ENCODE assay signal across 20 cellular contexts in genomic region chr9:113623851-113624485, GRCh38.
DNase-seq lines count a peak whose midpoint lies in the region; FAIRE-seq and TF ChIP-seq lines count a peak whose summit lies in the region.
"Had no signal": no experiment of that assay in that cellular context is flagged by ENCODE, and none has a peak within 500 bp of the region (broad histone marks: within the 10 kb centered on the region; RNA-seq: fewer than 3 reads in every experiment).

No MANE protein-coding gene starts in this region.

- FAIRE-seq in H1 (lab: Jason Lieb, UNC): no peak
- FAIRE-seq: A204.1, K562, urothelium cell line had no signal

- no peak overlapping the region for H4K5ac ChIP-seq in H1 (ENCODE audit: insufficient read length, low read depth, low read length)

- no peak for TF ChIP-seq POLR2A in H1 (IDR thresholded peaks at IDR 0.05; ENCODE audit: control extremely low read depth in 1 of 2, low read depth in 2 of 2, low read length in 2 of 2)

- no peak overlapping the region; a peak in 1 of 4 replicates for H3K4me2 ChIP-seq in H1 (ENCODE audit: insufficient read depth in 1 of 2, low read depth in 2 of 2, low read length in 2 of 2)
- H3K4me2 ChIP-seq in trophoblast cell (ENCODE audit: low read length): no peak overlapping the region

- peak overlapping the region; percentile 49; the same call in 1 of the 2 replicates for H2BK20ac ChIP-seq in H1 (ENCODE audit: low read length)

- peaks cover 0 to 2% (median 0%) of the 10 kb centered on the region in 4 experiments; a peak in 4 of 7 replicates for H3K27me3 ChIP-seq in H1 (replicated peaks in 1 of 4; ENCODE audit: control insufficient read depth in 3 of 4, extremely low read depth in 1 of 4, insufficient read depth in 3 of 4, low read length in 3 of 4)
- no peaks in the 10 kb centered on the region for H3K27me3 ChIP-seq in trophoblast cell (ENCODE audit: insufficient read depth, low read length)
- H3K27me3 ChIP-seq: adrenal gland, gastroesophageal sphincter had no signal

- H3K27ac Mint-ChIP-seq in activated CD4-positive, alpha-beta memory T cell treated with anti-CD3 and anti-CD28 coated beads for 36 hours: peak overlapping the region; percentile 99
- no peak overlapping the region for H3K27ac Mint-ChIP-seq in activated CD4-positive, alpha-beta memory T cell treated with anti-CD3 and anti-CD28 coated beads, Interleukin-2, amount 10 ng/mL, durations not matched to agents 7 days and 5 days

- no peak overlapping the region for H3K56ac ChIP-seq in H1 (replicated peaks; ENCODE audit: insufficient read length, low read depth, low read length)

- peaks cover 48% of the 10 kb centered on the region for H3K4me1 Mint-ChIP-seq in activated CD4-positive, alpha-beta memory T cell treated with anti-CD3 and anti-CD28 coated beads for 36 hours (ENCODE audit: low read depth)
- H3K4me1 Mint-ChIP-seq in activated CD4-positive, alpha-beta memory T cell treated with anti-CD3 and anti-CD28 coated beads, Interleukin-2, amount 10 ng/mL, durations not matched to agents 7 days and 5 days: peaks cover 26% of the 10 kb centered on the region

- no peak for DNase-seq in activated CD4-positive, alpha-beta memory T cell treated with anti-CD3 and anti-CD28 coated beads for 36 hours
- DNase-seq in activated CD4-positive, alpha-beta memory T cell treated with anti-CD3 and anti-CD28 coated beads, Interleukin-2, amount 10 ng/mL, durations not matched to agents 7 days and 5 days: no peak
- DNase-seq in M059J (ENCODE audit: low read depth) (peak; percentile 18), H1 (ENCODE audit: low read depth in 1 of 2, low spot score in 2 of 2) (no peak), trophoblast cell (no peak), KG1 (lab: John Stamatoyannopoulos, UW) (no peak), NOMO-1 treated with dmso at 0.1 percent for 144 hours (lab: John Stamatoyannopoulos, UW; ENCODE audit: unreplicated experiment) (no peak)
- no peak for DNase-seq in activated CD4-positive, alpha-beta T cell treated with anti-CD3 and anti-CD28 coated beads for 1 hour
- DNase-seq: DND-41; naive B cell; NCI-H1105 treated with DMSO at 0.1 percent for 48 hours; stimulated activated CD4-positive, alpha-beta T cell treated with anti-CD3 and anti-CD28 coated beads, Interleukin-12 subunit alpha, Interleukin-12 subunit beta, amount 100 ng/mL, for 4 hours; stimulated activated naive CD8-positive, alpha-beta T cell treated with anti-CD3 and anti-CD28 coated beads, Interleukin-15, Interleukin-2, amounts not matched to agents 100 U/mL and 50 U/mL, for 24 hours had no signal

- H3K27ac ChIP-seq in H1 (ENCODE audit: low read depth, low read length) (0 out of 2 replicates have a peak overlapping the region, but pooled peaks have one; percentile 88), trophoblast cell (ENCODE audit: low read depth, low read length) (no peak overlapping the region)
- H3K27ac ChIP-seq: adrenal gland, gastroesophageal sphincter, prostate gland had no signal

- H3K4me1 ChIP-seq in H1 (replicated peaks in 1 of 4; ENCODE audit: control insufficient read depth in 3 of 4, insufficient read depth in 4 of 4, low read length in 3 of 4) (peaks cover 6 to 23% (median 18%) of the 10 kb centered on the region in 4 experiments), trophoblast cell (ENCODE audit: control insufficient read depth in 1 of 2, insufficient read depth in 2 of 2, low read length in 2 of 2) (peaks cover 29 to 31% of the 10 kb centered on the region in 2 experiments)
- H3K4me1 ChIP-seq: prostate gland had no signal

- no peaks in the 10 kb centered on the region for H3K36me3 Mint-ChIP-seq in activated CD4-positive, alpha-beta memory T cell treated with anti-CD3 and anti-CD28 coated beads for 36 hours
- no peaks in the 10 kb centered on the region for H3K36me3 Mint-ChIP-seq in activated CD4-positive, alpha-beta memory T cell treated with anti-CD3 and anti-CD28 coated beads, Interleukin-2, amount 10 ng/mL, durations not matched to agents 7 days and 5 days (ENCODE audit: low read depth)
- H3K36me3 Mint-ChIP-seq: naive B cell had no signal

- H3K18ac ChIP-seq in H1 (ENCODE audit: extremely low read depth, low read length) (peak overlapping the region; percentile 49), trophoblast cell (ENCODE audit: low read length) (no peak overlapping the region)

- 91% methylated on average over 9 of the region's 9 CpGs; no CpG with 5 or more reads in 1 of the 2 experiments for WGBS in H1 (ENCODE audit: extremely low coverage in 1 of 2, insufficient coverage in 1 of 2, insufficient read length in 1 of 2, insufficient replicate concordance in 2 of 2, low coverage in 1 of 2, low lambda C conversion rate in 2 of 2, missing lambda C conversion rate in 1 of 2), 2 experiments
- no CpG with 5 or more reads among the region's 9 CpGs for WGBS in trophoblast cell (ENCODE audit: extremely low coverage, insufficient coverage, insufficient read length)

- H3K9ac ChIP-seq in H1 (replicated peaks in 1 of 4; ENCODE audit: extremely low read depth in 1 of 4, low read depth in 3 of 4, low read length in 3 of 4) (no peak overlapping the region), trophoblast cell (ENCODE audit: low read length) (no peak overlapping the region)

- H3K14ac ChIP-seq in H1 (ENCODE audit: insufficient read length): no peak overlapping the region
- H3K14ac ChIP-seq in trophoblast cell (ENCODE audit: low read length): peak overlapping the region; percentile 30

- H3K27me3 Mint-ChIP-seq in activated CD4-positive, alpha-beta memory T cell treated with anti-CD3 and anti-CD28 coated beads for 36 hours: peaks cover 3% of the 10 kb centered on the region
- H3K27me3 Mint-ChIP-seq in activated CD4-positive, alpha-beta memory T cell treated with anti-CD3 and anti-CD28 coated beads, Interleukin-2, amount 10 ng/mL, durations not matched to agents 7 days and 5 days: peaks cover 3% of the 10 kb centered on the region

- no peak overlapping the region for H3K4ac ChIP-seq in H1 (replicated peaks; ENCODE audit: insufficient read length, low read depth, low read length)
- peak overlapping the region; percentile 4 for H3K4ac ChIP-seq in trophoblast cell (ENCODE audit: low read depth, low read length)

- H4K91ac ChIP-seq in H1 (replicated peaks; ENCODE audit: insufficient read length, low read length) (peak overlapping the region; percentile 45), trophoblast cell (ENCODE audit: low read depth, low read length) (peak overlapping the region; percentile 90)

- H3K23me2 ChIP-seq in H1 (ENCODE audit: low read depth, low read length): no peaks in the 10 kb centered on the region

- no peak overlapping the region for H3K4me3 ChIP-seq in H1 (ENCODE audit: extremely low read depth in 1 of 4, insufficient read depth in 2 of 4, low read depth in 3 of 4, low read length in 4 of 4)
- H3K4me3 ChIP-seq in trophoblast cell (ENCODE audit: low read depth, low read length): no peak overlapping the region
- H3K4me3 ChIP-seq: adrenal gland, gastroesophageal sphincter, K562, lung, prostate gland had no signal

- no peak for TF ChIP-seq RAD21 in H1 (IDR thresholded peaks at IDR 0.05 in 1 of 2, conservative IDR thresholded peaks at IDR 0.05 in 1 of 2; ENCODE audit: low read depth in 2 of 2, low read length in 2 of 2)

- H4K12ac ChIP-seq in trophoblast cell (ENCODE audit: low read depth, low read length): no peak overlapping the region

- no peak for TF ChIP-seq CTCF in H1 (IDR thresholded peaks at IDR 0.05; ENCODE audit: control extremely low read depth in 1 of 3, insufficient read depth in 1 of 3, low read depth in 1 of 3, low read length in 3 of 3)

- H3K23ac ChIP-seq in H1 (ENCODE audit: insufficient read length) (no peak overlapping the region), trophoblast cell (ENCODE audit: low read length) (no peak overlapping the region)

- POLR2A ChIA-PET in activated CD4-positive, alpha-beta memory T cell treated with anti-CD3 and anti-CD28 coated beads for 36 hours (lab: Charles Lee): interaction anchor here (1.2 to 2.1 kb wide), 4 partner anchors 9 to 106 kb away, joined by 4 to 10 read pairs (median 6); no protein-coding TSS in a partner anchor
- POLR2A ChIA-PET in activated CD4-positive, alpha-beta memory T cell treated with anti-CD3 and anti-CD28 coated beads, Interleukin-2, amount 10 ng/mL, durations not matched to agents 7 days and 5 days (lab: Charles Lee): no interaction called here
- POLR2A ChIA-PET in H1 (lab: Charles Lee; ENCODE audit: partially characterized antibody): interaction anchor here (1.3 to 2.4 kb wide), 4 partner anchors 11 to 284 kb away, joined by 3 to 9 read pairs (median 6); partner anchors contain the start of gene WDR31

- H2BK12ac ChIP-seq in H1 (ENCODE audit: low read depth, low read length) (peak overlapping the region; percentile 56; the same call in 1 of the 2 replicates), trophoblast cell (ENCODE audit: low read length) (peak overlapping the region; percentile 67)

- H3K79me2 ChIP-seq in H1 (ENCODE audit: control insufficient read depth in 1 of 2, insufficient read depth in 2 of 2, low read length in 2 of 2) (no peaks in the 10 kb centered on the region), trophoblast cell (ENCODE audit: control insufficient read depth, insufficient read depth, low read length, poor library complexity) (peaks cover 6% of the 10 kb centered on the region)

- CTCF ChIA-PET in activated CD4-positive, alpha-beta memory T cell treated with anti-CD3 and anti-CD28 coated beads for 36 hours (lab: Charles Lee): interaction anchor here (1.0 to 8.2 kb wide), 3 partner anchors 32 to 42 kb away, joined by 4 to 72 read pairs (median 18); no protein-coding TSS in a partner anchor
- CTCF ChIA-PET in activated CD4-positive, alpha-beta memory T cell treated with anti-CD3 and anti-CD28 coated beads, Interleukin-2, amount 10 ng/mL, durations not matched to agents 7 days and 5 days (lab: Charles Lee): interaction anchor here (1.3 to 1.5 kb wide), 2 partner anchors 35 to 58 kb away, joined by 3 read pairs; no protein-coding TSS in a partner anchor
- CTCF ChIA-PET in H1 (lab: Charles Lee; ENCODE audit: partially characterized antibody): interaction anchor here (0.9 to 14.3 kb wide), 5 partner anchors 10 to 33 kb away, joined by 3 to 130 read pairs (median 7); no protein-coding TSS in a partner anchor

- no peak overlapping the region for H3K4me3 Mint-ChIP-seq in activated CD4-positive, alpha-beta memory T cell treated with anti-CD3 and anti-CD28 coated beads for 36 hours
- H3K4me3 Mint-ChIP-seq in activated CD4-positive, alpha-beta memory T cell treated with anti-CD3 and anti-CD28 coated beads, Interleukin-2, amount 10 ng/mL, durations not matched to agents 7 days and 5 days: no peak overlapping the region

- H4K8ac ChIP-seq in H1 (ENCODE audit: extremely low read depth, insufficient read depth, low read length) (no peak overlapping the region), trophoblast cell (ENCODE audit: low read depth, low read length) (no peak overlapping the region)

- H2BK5ac ChIP-seq in H1 (ENCODE audit: low read depth, low read length) (0 out of 2 replicates have a peak overlapping the region, but pooled peaks have one; percentile 5), trophoblast cell (ENCODE audit: low read depth, low read length, poor library complexity) (no peak overlapping the region)

- no peaks in the 10 kb centered on the region for H3K9me3 ChIP-seq in H1 (ENCODE audit: insufficient read depth in 2 of 2, low read depth in 1 of 2, low read length in 1 of 2)
- no peaks in the 10 kb centered on the region for H3K9me3 ChIP-seq in trophoblast cell (ENCODE audit: insufficient read depth, low read depth, low read length)
- H3K9me3 ChIP-seq: adrenal gland, gastroesophageal sphincter, prostate gland had no signal

- peak overlapping the region; percentile 83; the same call in 1 of the 2 replicates for H2BK15ac ChIP-seq in H1 (ENCODE audit: low read length)

- H3K36me3 ChIP-seq in H1 (ENCODE audit: control insufficient read depth in 2 of 4, insufficient read depth in 4 of 4, low read length in 3 of 4) (no peaks in the 10 kb centered on the region), trophoblast cell (ENCODE audit: control insufficient read depth in 1 of 2, insufficient read depth in 2 of 2, low read length in 2 of 2) (no peaks in the 10 kb centered on the region)
- H3K36me3 ChIP-seq: adrenal gland, gastroesophageal sphincter, prostate gland had no signal

- H4K20me1 ChIP-seq in H1 (replicated peaks in 1 of 2; ENCODE audit: control insufficient read depth in 1 of 2, insufficient read depth in 2 of 2, low read length in 2 of 2): no peaks in the 10 kb centered on the region

- H2AK5ac ChIP-seq in H1 (ENCODE audit: low read depth, low read length): peak overlapping the region; percentile 11; the same call in 1 of the 2 replicates
- no peak overlapping the region for H2AK5ac ChIP-seq in trophoblast cell (ENCODE audit: low read length)

- H3K79me1 ChIP-seq in H1 (ENCODE audit: low read depth, low read length) (no peaks in the 10 kb centered on the region), trophoblast cell (ENCODE audit: low read length) (peaks cover 28% of the 10 kb centered on the region)

- TF ChIP-seq EP300 in H1 (IDR thresholded peaks at IDR 0.05; ENCODE audit: borderline replicate concordance in 1 of 2, low read depth in 2 of 2, low read length in 2 of 2): no peak

- no peak overlapping the region for H2AFZ ChIP-seq in H1 (ENCODE audit: low read length)
- no peak overlapping the region for H2AFZ ChIP-seq in trophoblast cell (ENCODE audit: insufficient read depth, low read length, poor library complexity)

- peak overlapping the region; percentile 77 for H2BK120ac ChIP-seq in H1 (replicated peaks; ENCODE audit: low read depth, low read length)
- H2BK120ac ChIP-seq in trophoblast cell (ENCODE audit: insufficient read depth, low read length, poor library complexity): peak overlapping the region; percentile 29

- intact Hi-C loops in activated CD4-positive, alpha-beta memory T cell treated with anti-CD3 and anti-CD28 coated beads for 36 hours (cut with micrococcal nuclease): loop anchor here (1.0 to 2.0 kb wide), 3 partner anchors 9 to 67 kb away; no protein-coding TSS in a partner anchor

- no peaks in the 10 kb centered on the region for H3K9me3 Mint-ChIP-seq in activated CD4-positive, alpha-beta memory T cell treated with anti-CD3 and anti-CD28 coated beads for 36 hours
- H3K9me3 Mint-ChIP-seq in activated CD4-positive, alpha-beta memory T cell treated with anti-CD3 and anti-CD28 coated beads, Interleukin-2, amount 10 ng/mL, durations not matched to agents 7 days and 5 days: no peaks in the 10 kb centered on the region
- H3K9me3 Mint-ChIP-seq: naive B cell had no signal
